ENCODE assay signal across 24 cellular contexts in the genomic region with DNA sequence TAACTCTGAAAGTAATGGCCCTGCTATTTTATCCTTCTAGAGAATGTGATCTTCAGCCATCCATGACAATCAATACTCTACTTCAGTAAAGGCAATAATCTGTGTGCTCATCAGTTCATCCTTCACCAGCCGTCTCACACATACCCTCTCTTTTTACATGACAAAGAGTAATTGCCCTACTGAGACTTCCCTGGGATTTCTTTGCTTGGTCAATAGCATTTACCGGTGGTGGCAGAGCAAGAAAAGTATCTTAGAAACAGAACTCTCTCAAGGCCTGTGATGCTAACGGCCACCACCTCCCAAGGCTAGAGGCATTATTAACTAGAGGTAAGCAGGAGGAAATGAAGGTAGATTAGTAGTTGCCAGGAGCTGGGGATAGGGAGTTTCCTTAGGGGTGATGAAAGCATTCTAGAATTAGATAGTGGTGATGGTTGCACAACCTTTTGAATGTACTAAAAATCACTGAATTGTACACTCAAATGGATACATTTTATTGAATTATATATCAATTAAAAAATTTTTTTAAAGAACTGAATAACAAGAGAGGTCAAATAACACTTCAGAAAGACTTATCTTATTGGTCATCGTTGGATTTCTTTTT. TPM values are rescaled to one million over a fixed set of nuclear protein-coding genes. Genes with fewer than 3 reads are reported as not detected.
DNase-seq lines count a peak whose midpoint lies in the region; ATAC-seq and TF ChIP-seq lines count a peak whose summit lies in the region.
"Had no signal": no experiment of that assay in that cellular context is flagged by ENCODE, and none has a peak within 500 bp of the region (broad histone marks: within the 10 kb centered on the region; RNA-seq: fewer than 3 reads in every experiment).

No MANE protein-coding gene starts in this region.

- no peak for ATAC-seq in naive thymus-derived CD8-positive, alpha-beta T cell
- ATAC-seq in HG02885 (IDR thresholded peaks at IDR 0.05; ENCODE audit: poor library complexity, unreplicated experiment) = no peak
- ATAC-seq: PC-3 had no signal

- intact Hi-C loops in cardiac septum (cut with DNase I) = no loop called here

- peak overlapping the region in 1 of 10 donors; percentile 86 for H3K27ac Mint-ChIP-seq in naive thymus-derived CD8-positive, alpha-beta T cell
- H3K27ac Mint-ChIP-seq: H9, HFFc6 had no signal

- H3K36me3 Mint-ChIP-seq in naive thymus-derived CD8-positive, alpha-beta T cell = no peaks in the 10 kb centered on the region

- no peak overlapping the region for H3K4me3 ChIP-seq in coronary artery
- H3K4me3 ChIP-seq: SJSA1 had no signal

- peak; percentile 70 for DNase-seq in ELF-1 (ENCODE audit: low read depth, low spot score)
- DNase-seq in NCI-H226 = peak; percentile 73
- DNase-seq in coronary artery (ENCODE audit: low spot score) = peak; percentile 4
- peak; percentile 7 for DNase-seq in kidney glomerular epithelial cell (lab: John Stamatoyannopoulos, UW)
- DNase-seq in globus pallidus (ENCODE audit: low spot score) = no peak
- DNase-seq in cardiac septum (ENCODE audit: low spot score) = no peak
- no peak for DNase-seq in naive thymus-derived CD8-positive, alpha-beta T cell
- DNase-seq: Calu3, DMS153, DND-41, H9, HFFc6, IMR-90, MV-4-11, NCI-H1105 treated with DMSO at 0.1 percent for 48 hours, NCI-H1694, NCI-H2029 treated with DMSO at 0.1 percent for 48 hours, NCI-H2171, NCI-H345, NCI-H524, NCI-H774, PC-3 had no signal

- H3K4me3 Mint-ChIP-seq in naive thymus-derived CD8-positive, alpha-beta T cell = no peak overlapping the region
- H3K4me3 Mint-ChIP-seq: H9, HFFc6 had no signal

- H3K4me1 Mint-ChIP-seq in naive thymus-derived CD8-positive, alpha-beta T cell = peaks cover 2 to 11% (median 6%) of the 10 kb centered on the region in 4 donors

- no peak overlapping the region for H3K27ac ChIP-seq in coronary artery
- H3K27ac ChIP-seq: SJSA1 had no signal

- POLR2A ChIA-PET in naive thymus-derived CD8-positive, alpha-beta T cell (lab: Charles Lee) = no interaction called here

- H3K27me3 Mint-ChIP-seq in naive thymus-derived CD8-positive, alpha-beta T cell = no peaks in the 10 kb centered on the region

- peaks cover 0 to 3% (median 0%) of the 10 kb centered on the region in 9 donors for H3K9me3 Mint-ChIP-seq in naive thymus-derived CD8-positive, alpha-beta T cell
- H3K9me3 Mint-ChIP-seq: H9, HFFc6 had no signal

- TF ChIP-seq CTCF in coronary artery (IDR thresholded peaks at IDR 0.05) = no peak

RNA-seq across cellular contexts. Expression of a gene that starts 57.9 kb away (rescaled TPM):
- total RNA-seq in cardiac septum = 27.5 TPM
- 10 to 100 TPM; 91.1 to 94.7 TPM for total RNA-seq in naive thymus-derived CD8-positive, alpha-beta T cell
- 1 to 10 TPM; 2.5 to 3.7 (median 3.0) TPM for polyA plus RNA-seq in naive thymus-derived CD8-positive, alpha-beta T cell

Comparison
In these comparisons a context has a peak if more than half of its experiments do, and no peak if none do; other contexts are left out.
1. DNase-seq: peak in ELF-1 (single experiment), NCI-H226 (single experiment), coronary artery (single experiment) and kidney glomerular epithelial cell (single experiment); none in globus pallidus (single experiment), cardiac septum (single experiment) and naive thymus-derived CD8-positive, alpha-beta T cell (0 of 10).